Comparison of ENCODE assay signal across 8 cellular contexts in the genomic region with DNA sequence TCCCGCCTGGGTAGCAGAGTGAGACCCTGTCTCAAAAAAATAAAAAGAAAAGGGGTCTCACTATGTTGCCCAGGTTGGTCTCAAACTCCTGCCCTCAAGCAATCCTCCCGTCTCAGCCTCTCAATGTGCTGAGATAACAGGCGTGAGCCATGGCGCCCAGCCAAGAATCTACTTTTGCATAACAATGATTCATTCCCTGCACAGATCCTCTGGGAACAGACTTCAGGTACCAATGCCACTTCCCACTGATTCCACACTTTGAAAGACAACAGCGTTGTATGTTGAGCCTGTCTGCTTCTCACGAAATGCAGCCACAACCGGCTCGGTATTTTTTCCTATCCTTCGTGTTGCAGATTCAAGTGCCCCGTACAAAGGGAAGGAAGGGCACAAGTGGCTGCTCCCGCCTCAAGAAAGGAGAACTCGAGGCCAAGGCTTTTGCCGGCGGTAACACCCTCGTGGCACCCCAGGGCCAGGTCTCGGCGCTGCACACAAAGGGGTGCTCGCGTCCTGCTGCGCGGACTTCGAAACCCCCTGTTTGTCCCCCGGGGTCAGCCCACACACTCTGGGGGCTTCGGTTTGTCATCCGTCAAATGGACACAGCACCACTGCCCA. TPM values are rescaled to one million over a fixed set of nuclear protein-coding genes. Genes with fewer than 3 reads are reported as not detected.
DNase-seq lines count a peak whose midpoint lies in the region; ATAC-seq lines count a peak whose summit lies in the region.

No MANE protein-coding gene starts in this region.

- peaks cover 53% of the 10 kb centered on the region for H3K4me1 ChIP-seq in mononuclear cell (ENCODE audit: insufficient read depth, low read length)

- peak overlapping the region; percentile 99 for H3K4me3 ChIP-seq in mononuclear cell (ENCODE audit: low read length)

- DNase-seq in CD1c-positive myeloid dendritic cell (ENCODE audit: extremely low spot score) (peak; percentile 80), NCI-H510A treated with DMSO at 0.1 percent for 48 hours (lab: John Stamatoyannopoulos, UW) (peak; percentile 53), epithelial cell of prostate (ENCODE audit: low read depth, low spot score) (peak; percentile 36)
- peak; percentile 76 for DNase-seq in activated CD8-positive, alpha-beta memory T cell treated with anti-CD3 and anti-CD28 coated beads for 24 hours

- peak; percentile 18 for ATAC-seq in GM19397 (IDR thresholded peaks at IDR 0.05; ENCODE audit: unreplicated experiment)
- peak; percentile 12 for ATAC-seq in HG03469 (IDR thresholded peaks at IDR 0.05; ENCODE audit: unreplicated experiment)

- H3K27me3 ChIP-seq in mononuclear cell (ENCODE audit: insufficient read depth, low read length), result no peaks in the 10 kb centered on the region

- H3K9me3 ChIP-seq in mononuclear cell (ENCODE audit: low read depth, low read length), result no peaks in the 10 kb centered on the region

- H3K27ac ChIP-seq in epithelial cell of prostate (peak overlapping the region; percentile 97), temporal lobe (ENCODE audit: low read depth, low read length) (peak overlapping the region; percentile 74)

RNA-seq across cellular contexts. Expression of gene DAGLB, which starts 0.7 kb away (rescaled TPM):
- total RNA-seq in mononuclear cell, result 9.9 TPM
- 23.4 TPM for total RNA-seq in temporal lobe

RNA-seq across cellular contexts. Expression of gene KDELR2, which starts 36.9 kb away (rescaled TPM):
- total RNA-seq in mononuclear cell, result 21.8 TPM
- total RNA-seq in temporal lobe, result 52.9 TPM

Comparison
In these comparisons a context has a peak if more than half of its experiments do, and no peak if none do; other contexts are left out.
1. Peak in every context shown above with its lines: DNase-seq, ATAC-seq, H3K4me3 ChIP-seq and H3K27ac ChIP-seq.